27 cellular contexts compared by ENCODE assay signal in genomic region chr20:54237544-54237943, GRCh38.
"Had no signal": no experiment of that assay in that cellular context is flagged by ENCODE, and none has a peak within 500 bp of the region (broad histone marks: within the 10 kb centered on the region; RNA-seq: fewer than 3 reads in every experiment).

No MANE protein-coding gene starts in this region.

- H3K27me3 ChIP-seq: gastrocnemius medialis, hepatocyte, left lung, neural progenitor cell, right lobe of liver, tibial nerve, upper lobe of left lung had no signal

- H2AFZ ChIP-seq: hepatocyte, neural progenitor cell, parathyroid adenoma had no signal

- H3K36me3 ChIP-seq: gastrocnemius medialis, heart left ventricle, left lung, neural progenitor cell, right lobe of liver, thoracic aorta, tibial nerve, upper lobe of left lung had no signal

- H3K4me2 ChIP-seq: hepatocyte, neural progenitor cell had no signal

- ATAC-seq: esophagus mucosa; gastrocnemius medialis; heart left ventricle; left lung; mucosa of descending colon; natural killer cell treated with Interleukin-12 subunit alpha and Interleukin-12 subunit beta and Interleukin-15 and Interleukin-18, amount 100 ng/mL, for 72 hours; right lobe of liver had no signal

- H3K4me3 Mint-ChIP-seq: endodermal cell; mesothelial cell of epicardium; naive B cell; natural killer cell treated with Interleukin-12 subunit alpha and Interleukin-12 subunit beta and Interleukin-15 and Interleukin-18, amount 100 ng/mL, for 72 hours; neural progenitor cell; stimulated activated naive B cell treated with anti-CD40 and anti-IgM and Interleukin-4, amounts not matched to agents 10 μg/mL and 1 μg/mL and 100 μg/mL, for 72 hours; stimulated activated naive CD8-positive, alpha-beta T cell treated with anti-CD3 and anti-CD28 coated beads, Interleukin-15, Interleukin-2, amounts not matched to agents 100 ng/mL and 50 ng/mL, for 24 hours had no signal

- H3K4me3 ChIP-seq: gastrocnemius medialis, heart left ventricle, hepatocyte, left lung, mucosa of descending colon, neural progenitor cell, right lobe of liver, thoracic aorta, tibial nerve, upper lobe of left lung had no signal

- H3K4me1 Mint-ChIP-seq: mesothelial cell of epicardium; naive B cell; stimulated activated naive B cell treated with anti-CD40 and anti-IgM and Interleukin-4, amounts not matched to agents 10 μg/mL and 1 μg/mL and 100 μg/mL, for 72 hours had no signal

- H3K79me2 ChIP-seq: hepatocyte, parathyroid adenoma had no signal

- H3K27ac Mint-ChIP-seq: endodermal cell; mesothelial cell of epicardium; naive B cell; natural killer cell treated with Interleukin-12 subunit alpha and Interleukin-12 subunit beta and Interleukin-15 and Interleukin-18, amount 100 ng/mL, for 72 hours; neural progenitor cell; progenitor cell of endocrine pancreas; stimulated activated naive B cell treated with anti-CD40 and anti-IgM and Interleukin-4, amounts not matched to agents 10 μg/mL and 1 μg/mL and 100 μg/mL, for 72 hours; stimulated activated naive CD8-positive, alpha-beta T cell treated with anti-CD3 and anti-CD28 coated beads, Interleukin-15, Interleukin-2, amounts not matched to agents 100 ng/mL and 50 ng/mL, for 24 hours had no signal

- H3K36me3 Mint-ChIP-seq: mesothelial cell of epicardium; naive B cell; natural killer cell treated with Interleukin-12 subunit alpha and Interleukin-12 subunit beta and Interleukin-15 and Interleukin-18, amount 100 ng/mL, for 72 hours had no signal

- H3K9ac ChIP-seq: neural progenitor cell, parathyroid adenoma had no signal

- H3K27ac ChIP-seq: epithelial cell of prostate, gastrocnemius medialis, heart left ventricle, hepatocyte, left lung, neural progenitor cell, parathyroid adenoma, right lobe of liver, thoracic aorta, tibial nerve, upper lobe of left lung had no signal

- DNase-seq: effector CD8-positive, alpha-beta T cell; endodermal cell; foreskin fibroblast; gastrocnemius medialis; heart left ventricle; kidney; left lung; mesenchymal stem cell; mucosa of descending colon; naive B cell; right lobe of liver; small intestine; stimulated activated CD4-positive, alpha-beta T cell treated with anti-CD3 and anti-CD28 coated beads, Interleukin-15, amount 100 ng/mL, for 24 hours; stimulated activated CD4-positive, alpha-beta T cell treated with anti-CD3 and anti-CD28 coated beads, Interleukin-2, amount 100 ng/mL, for 48 hours; stimulated activated naive B cell treated with anti-CD40 and anti-IgM and Interleukin-4, amounts not matched to agents 10 μg/mL and 1 μg/mL and 100 μg/mL, for 72 hours; upper lobe of left lung had no signal

- H3K9me3 ChIP-seq: gastrocnemius medialis, mucosa of descending colon, right lobe of liver, thoracic aorta had no signal

- H3K27me3 Mint-ChIP-seq: progenitor cell of endocrine pancreas had no signal
